1 cellular context compared by ENCODE assay signal in the genomic region with DNA sequence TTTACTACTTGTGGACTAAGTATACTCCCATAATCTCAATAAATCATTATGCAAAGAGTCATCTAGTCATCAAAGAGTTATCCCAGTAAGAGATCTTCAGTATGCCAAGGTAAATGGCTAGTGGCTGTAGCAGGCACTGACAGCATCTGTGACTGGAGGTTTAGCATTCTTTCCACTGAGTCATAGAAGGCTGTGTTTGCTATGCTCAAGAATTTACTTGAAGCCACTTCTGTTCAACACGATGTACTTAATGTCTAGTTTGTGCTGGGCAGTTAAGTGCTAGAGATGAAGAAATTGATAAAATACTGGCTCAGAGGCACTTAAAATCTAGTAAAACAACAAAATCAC.
TF ChIP-seq lines count a peak whose summit lies in the region.

No MANE protein-coding gene starts in this region.

TF ChIP-seq in SK-N-SH, 30 proteins besides CTCF, POLR2A, EP300 and RAD21 (continued from another document):
- TF ChIP-seq CHD2 (IDR thresholded peaks at IDR 0.05; ENCODE audit: low read length, partially characterized antibody), result no peak
- peak; percentile 90 for TF ChIP-seq TCF12 (IDR thresholded peaks at IDR 0.05)
- peak; percentile 94 for TF ChIP-seq TEAD4 (IDR thresholded peaks at IDR 0.05; ENCODE audit: borderline replicate concordance, insufficient read depth)
- no peak for TF ChIP-seq GABPA (IDR thresholded peaks at IDR 0.05; ENCODE audit: low read depth)
- TF ChIP-seq, protein P1, sequence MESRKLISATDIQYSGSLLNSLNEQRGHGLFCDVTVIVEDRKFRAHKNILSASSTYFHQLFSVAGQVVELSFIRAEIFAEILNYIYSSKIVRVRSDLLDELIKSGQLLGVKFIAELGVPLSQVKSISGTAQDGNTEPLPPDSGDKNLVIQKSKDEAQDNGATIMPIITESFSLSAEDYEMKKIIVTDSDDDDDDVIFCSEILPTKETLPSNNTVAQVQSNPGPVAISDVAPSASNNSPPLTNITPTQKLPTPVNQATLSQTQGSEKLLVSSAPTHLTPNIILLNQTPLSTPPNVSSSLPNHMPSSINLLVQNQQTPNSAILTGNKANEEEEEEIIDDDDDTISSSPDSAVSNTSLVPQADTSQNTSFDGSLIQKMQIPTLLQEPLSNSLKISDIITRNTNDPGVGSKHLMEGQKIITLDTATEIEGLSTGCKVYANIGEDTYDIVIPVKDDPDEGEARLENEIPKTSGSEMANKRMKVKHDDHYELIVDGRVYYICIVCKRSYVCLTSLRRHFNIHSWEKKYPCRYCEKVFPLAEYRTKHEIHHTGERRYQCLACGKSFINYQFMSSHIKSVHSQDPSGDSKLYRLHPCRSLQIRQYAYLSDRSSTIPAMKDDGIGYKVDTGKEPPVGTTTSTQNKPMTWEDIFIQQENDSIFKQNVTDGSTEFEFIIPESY (IDR thresholded peaks at IDR 0.05; ENCODE audit: borderline replicate concordance, low read depth), result peak; percentile 25; the same call in 1 of the 2 replicates
- no peak for TF ChIP-seq SIN3A (IDR thresholded peaks at IDR 0.05; ENCODE audit: borderline replicate concordance, low read depth, low read length)
- TF ChIP-seq, protein P2, sequence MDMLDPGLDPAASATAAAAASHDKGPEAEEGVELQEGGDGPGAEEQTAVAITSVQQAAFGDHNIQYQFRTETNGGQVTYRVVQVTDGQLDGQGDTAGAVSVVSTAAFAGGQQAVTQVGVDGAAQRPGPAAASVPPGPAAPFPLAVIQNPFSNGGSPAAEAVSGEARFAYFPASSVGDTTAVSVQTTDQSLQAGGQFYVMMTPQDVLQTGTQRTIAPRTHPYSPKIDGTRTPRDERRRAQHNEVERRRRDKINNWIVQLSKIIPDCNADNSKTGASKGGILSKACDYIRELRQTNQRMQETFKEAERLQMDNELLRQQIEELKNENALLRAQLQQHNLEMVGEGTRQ (IDR thresholded peaks at IDR 0.05; ENCODE audit: borderline replicate concordance, low read depth, low read length), result no peak
- TF ChIP-seq POLR2AphosphoS5 (IDR thresholded peaks at IDR 0.05; ENCODE audit: low read depth, low read length), result 0 out of 2 replicates have a peak, but pooled peaks have one; percentile 44
- TF ChIP-seq, protein P3, sequence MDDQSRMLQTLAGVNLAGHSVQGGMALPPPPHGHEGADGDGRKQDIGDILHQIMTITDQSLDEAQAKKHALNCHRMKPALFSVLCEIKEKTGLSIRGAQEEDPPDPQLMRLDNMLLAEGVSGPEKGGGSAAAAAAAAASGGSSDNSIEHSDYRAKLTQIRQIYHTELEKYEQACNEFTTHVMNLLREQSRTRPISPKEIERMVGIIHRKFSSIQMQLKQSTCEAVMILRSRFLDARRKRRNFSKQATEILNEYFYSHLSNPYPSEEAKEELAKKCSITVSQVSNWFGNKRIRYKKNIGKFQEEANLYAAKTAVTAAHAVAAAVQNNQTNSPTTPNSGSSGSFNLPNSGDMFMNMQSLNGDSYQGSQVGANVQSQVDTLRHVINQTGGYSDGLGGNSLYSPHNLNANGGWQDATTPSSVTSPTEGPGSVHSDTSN (IDR thresholded peaks at IDR 0.05), result peak; percentile 92
